ENCODE assay signal across 2 cellular contexts in genomic region chr10:121771957-121772356, GRCh38.
TF ChIP-seq lines count a peak whose summit lies in the region.

No MANE protein-coding gene starts in this region.

TF ChIP-seq in SK-N-SH, 30 proteins besides CTCF, POLR2A, EP300 and RAD21 (continued from another document):
- TF ChIP-seq, protein P1, sequence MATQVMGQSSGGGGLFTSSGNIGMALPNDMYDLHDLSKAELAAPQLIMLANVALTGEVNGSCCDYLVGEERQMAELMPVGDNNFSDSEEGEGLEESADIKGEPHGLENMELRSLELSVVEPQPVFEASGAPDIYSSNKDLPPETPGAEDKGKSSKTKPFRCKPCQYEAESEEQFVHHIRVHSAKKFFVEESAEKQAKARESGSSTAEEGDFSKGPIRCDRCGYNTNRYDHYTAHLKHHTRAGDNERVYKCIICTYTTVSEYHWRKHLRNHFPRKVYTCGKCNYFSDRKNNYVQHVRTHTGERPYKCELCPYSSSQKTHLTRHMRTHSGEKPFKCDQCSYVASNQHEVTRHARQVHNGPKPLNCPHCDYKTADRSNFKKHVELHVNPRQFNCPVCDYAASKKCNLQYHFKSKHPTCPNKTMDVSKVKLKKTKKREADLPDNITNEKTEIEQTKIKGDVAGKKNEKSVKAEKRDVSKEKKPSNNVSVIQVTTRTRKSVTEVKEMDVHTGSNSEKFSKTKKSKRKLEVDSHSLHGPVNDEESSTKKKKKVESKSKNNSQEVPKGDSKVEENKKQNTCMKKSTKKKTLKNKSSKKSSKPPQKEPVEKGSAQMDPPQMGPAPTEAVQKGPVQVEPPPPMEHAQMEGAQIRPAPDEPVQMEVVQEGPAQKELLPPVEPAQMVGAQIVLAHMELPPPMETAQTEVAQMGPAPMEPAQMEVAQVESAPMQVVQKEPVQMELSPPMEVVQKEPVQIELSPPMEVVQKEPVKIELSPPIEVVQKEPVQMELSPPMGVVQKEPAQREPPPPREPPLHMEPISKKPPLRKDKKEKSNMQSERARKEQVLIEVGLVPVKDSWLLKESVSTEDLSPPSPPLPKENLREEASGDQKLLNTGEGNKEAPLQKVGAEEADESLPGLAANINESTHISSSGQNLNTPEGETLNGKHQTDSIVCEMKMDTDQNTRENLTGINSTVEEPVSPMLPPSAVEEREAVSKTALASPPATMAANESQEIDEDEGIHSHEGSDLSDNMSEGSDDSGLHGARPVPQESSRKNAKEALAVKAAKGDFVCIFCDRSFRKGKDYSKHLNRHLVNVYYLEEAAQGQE (IDR thresholded peaks at IDR 0.05; ENCODE audit: low read depth, low read length): no peak

TF ChIP-seq in SK-N-SH treated with all-trans-retinoic acid at 6 μM for 48 hours, 23 proteins besides CTCF, POLR2A, EP300 and RAD21 (continued from another document):
- TF ChIP-seq, protein P2, sequence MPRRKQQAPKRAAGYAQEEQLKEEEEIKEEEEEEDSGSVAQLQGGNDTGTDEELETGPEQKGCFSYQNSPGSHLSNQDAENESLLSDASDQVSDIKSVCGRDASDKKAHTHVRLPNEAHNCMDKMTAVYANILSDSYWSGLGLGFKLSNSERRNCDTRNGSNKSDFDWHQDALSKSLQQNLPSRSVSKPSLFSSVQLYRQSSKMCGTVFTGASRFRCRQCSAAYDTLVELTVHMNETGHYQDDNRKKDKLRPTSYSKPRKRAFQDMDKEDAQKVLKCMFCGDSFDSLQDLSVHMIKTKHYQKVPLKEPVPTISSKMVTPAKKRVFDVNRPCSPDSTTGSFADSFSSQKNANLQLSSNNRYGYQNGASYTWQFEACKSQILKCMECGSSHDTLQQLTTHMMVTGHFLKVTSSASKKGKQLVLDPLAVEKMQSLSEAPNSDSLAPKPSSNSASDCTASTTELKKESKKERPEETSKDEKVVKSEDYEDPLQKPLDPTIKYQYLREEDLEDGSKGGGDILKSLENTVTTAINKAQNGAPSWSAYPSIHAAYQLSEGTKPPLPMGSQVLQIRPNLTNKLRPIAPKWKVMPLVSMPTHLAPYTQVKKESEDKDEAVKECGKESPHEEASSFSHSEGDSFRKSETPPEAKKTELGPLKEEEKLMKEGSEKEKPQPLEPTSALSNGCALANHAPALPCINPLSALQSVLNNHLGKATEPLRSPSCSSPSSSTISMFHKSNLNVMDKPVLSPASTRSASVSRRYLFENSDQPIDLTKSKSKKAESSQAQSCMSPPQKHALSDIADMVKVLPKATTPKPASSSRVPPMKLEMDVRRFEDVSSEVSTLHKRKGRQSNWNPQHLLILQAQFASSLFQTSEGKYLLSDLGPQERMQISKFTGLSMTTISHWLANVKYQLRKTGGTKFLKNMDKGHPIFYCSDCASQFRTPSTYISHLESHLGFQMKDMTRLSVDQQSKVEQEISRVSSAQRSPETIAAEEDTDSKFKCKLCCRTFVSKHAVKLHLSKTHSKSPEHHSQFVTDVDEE (CRISPR knock-in tag; IDR thresholded peaks at IDR 0.05): no peak
